ENCODE assay signal across 8 cellular contexts in the genomic region with DNA sequence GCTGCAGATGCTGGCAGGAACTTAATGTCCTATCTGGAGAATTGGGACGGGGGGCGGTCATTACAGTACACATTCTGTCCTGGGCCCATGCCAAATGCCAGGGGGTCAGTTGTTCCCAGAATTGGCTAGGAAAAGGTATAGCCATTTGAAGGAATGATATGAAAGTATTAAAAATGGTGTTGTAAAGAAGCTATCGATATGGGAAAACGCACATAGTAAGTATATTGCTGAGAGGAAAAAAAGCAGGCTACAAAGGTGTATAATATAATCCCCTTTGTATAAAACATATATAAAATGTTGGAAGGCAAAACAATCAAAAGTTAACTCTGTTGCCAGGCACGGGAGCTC. TPM values are rescaled to one million over a fixed set of nuclear protein-coding genes. Genes with fewer than 3 reads are reported as not detected.
A peak's percentile ranks its signal among the peaks of the same experiment; 100 is the strongest.
DNase-seq lines count a peak whose midpoint lies in the region; ATAC-seq and TF ChIP-seq lines count a peak whose summit lies in the region.

No MANE protein-coding gene starts in this region.

- peak overlapping the region; percentile 40; the same call in 1 of the 2 replicates for H2AK5ac ChIP-seq in IMR-90 (ENCODE audit: low read depth, low read length)

- H4K91ac ChIP-seq in IMR-90 (ENCODE audit: insufficient read depth, low read depth, low read length), result peak overlapping the region; percentile 60

- H2AFZ ChIP-seq in ACC112 (ENCODE audit: low read length, unreplicated experiment) (peak overlapping the region; percentile 52), IMR-90 (replicated peaks; ENCODE audit: low read length, poor library complexity) (peak overlapping the region; percentile 98)

- H3K9me3 Mint-ChIP-seq in chondrocyte (ENCODE audit: low read depth) (no peaks in the 10 kb centered on the region), naive B cell (no peaks in the 10 kb centered on the region)

- peak overlapping the region; percentile 73 for H3K4me3 Mint-ChIP-seq in chondrocyte (ENCODE audit: unreplicated experiment)
- H3K4me3 Mint-ChIP-seq in naive B cell, result peak overlapping the region; percentile 82 to 96 (median 90)

- in situ Hi-C loops in IMR-90 (cut with MboI; ENCODE audit: low sequenced_read_pairs), result no loop called here

- no peak for TF ChIP-seq RAD21 in IMR-90 (IDR thresholded peaks at IDR 0.05; ENCODE audit: low read length)

- peak overlapping the region; percentile 30 for H2BK5ac ChIP-seq in IMR-90 (ENCODE audit: low read depth, low read length, poor library complexity, severe bottlenecking)

- peak overlapping the region; percentile 67 for H3K9ac ChIP-seq in IMR-90 (ENCODE audit: low read depth, low read length)

- no peak overlapping the region for H2BK20ac ChIP-seq in IMR-90 (ENCODE audit: low read depth, low read length)

- H3K4me1 Mint-ChIP-seq in chondrocyte (ENCODE audit: low read depth) (peaks cover 70% of the 10 kb centered on the region), naive B cell (peaks cover 43 to 57% (median 55%) of the 10 kb centered on the region in 3 donors)

- peaks cover 24% of the 10 kb centered on the region for H3K79me2 ChIP-seq in ACC112 (ENCODE audit: control insufficient read depth, insufficient read depth, low read length, unreplicated experiment)

- no peak for TF ChIP-seq POLR2A in IMR-90 (IDR thresholded peaks at IDR 0.05; ENCODE audit: low read depth, low read length)

- dilution Hi-C loops in IMR-90 (cut with HindIII; ENCODE audit: low sequenced_read_pairs, unreplicated experiment), result no loop called here

- H3K36me3 Mint-ChIP-seq in chondrocyte (ENCODE audit: low read depth) (peaks cover 10% of the 10 kb centered on the region), naive B cell (no peaks in the 10 kb centered on the region)

- H3K4ac ChIP-seq in IMR-90 (ENCODE audit: low read depth, low read length), result peak overlapping the region; percentile 59

- H3K23ac ChIP-seq in IMR-90 (ENCODE audit: low read depth, low read length), result no peak overlapping the region

- H2BK15ac ChIP-seq in IMR-90 (ENCODE audit: low read depth, low read length), result peak overlapping the region; percentile 90; the same call in 2 of the 3 replicates

- H3K79me1 ChIP-seq in IMR-90 (ENCODE audit: low read depth in 1 of 2, low read length in 2 of 2), result peaks cover 28 to 47% of the 10 kb centered on the region in 2 experiments; a peak in 3 of 4 replicates

- DNase-seq in IMR-90 (no peak), chondrocyte (ENCODE audit: low spot score) (no peak), naive B cell (no peak), UCSD-AML1 (lab: John Stamatoyannopoulos, UW; ENCODE audit: unreplicated experiment) (no peak)

- H2BK120ac ChIP-seq in IMR-90 (ENCODE audit: low read depth, low read length), result peak overlapping the region; percentile 77

- H3K36me3 ChIP-seq in ACC112 (ENCODE audit: insufficient read depth, low read length), result 0 out of 2 replicates have a peak, but pooled peaks cover 3% of the 10 kb centered on the region
- peaks cover 6% of the 10 kb centered on the region for H3K36me3 ChIP-seq in IMR-90 (ENCODE audit: control insufficient read depth, insufficient read depth, low read length)

- peak overlapping the region; percentile 32 for H3K56ac ChIP-seq in IMR-90 (ENCODE audit: extremely low read depth, insufficient read depth, low read length)

- no peaks in the 10 kb centered on the region for H3K9me3 ChIP-seq in IMR-90 (ENCODE audit: control insufficient read depth, insufficient read depth, low read length)

- H3K27ac ChIP-seq in ACC112 (ENCODE audit: low read depth, low read length) (no peak overlapping the region), IMR-90 (ENCODE audit: insufficient read depth, low read length) (peak overlapping the region; percentile 50)

- peak overlapping the region; percentile 84 for H3K14ac ChIP-seq in IMR-90 (replicated peaks; ENCODE audit: low read depth, low read length)

- no TSS peak for BruUV-seq in IMR-90 (replicated peaks; lab: Mats Ljungman, UMichigan)

- peaks cover 29% of the 10 kb centered on the region for H3K9me1 ChIP-seq in IMR-90 (ENCODE audit: insufficient read depth, low read length)

- no peaks in the 10 kb centered on the region for H3K27me3 Mint-ChIP-seq in chondrocyte (ENCODE audit: low read depth)
- H3K27me3 Mint-ChIP-seq in naive B cell, result no peaks in the 10 kb centered on the region

- TF ChIP-seq CTCF in IMR-90 (conservative IDR thresholded peaks at IDR 0.05; ENCODE audit: low read depth, low read length), result no peak
- TF ChIP-seq CTCF in chondrocyte (IDR thresholded peaks at IDR 0.05), result no peak

- H3K27me3 ChIP-seq in ACC112 (ENCODE audit: insufficient read depth, low read length) (no peaks in the 10 kb centered on the region), IMR-90 (ENCODE audit: control insufficient read depth, insufficient read depth, low read length) (no peaks in the 10 kb centered on the region)

- 100% methylated on average over 2 of the region's 5 CpGs; no CpG with 5 or more reads in 1 of the 2 experiments for WGBS in IMR-90 (ENCODE audit: extremely low coverage in 2 of 2, insufficient read length in 1 of 2), 2 experiments

- H4K8ac ChIP-seq in IMR-90 (ENCODE audit: low read depth in 2 of 2, low read length in 2 of 2), result peak overlapping the region; percentile 92 to 94

- H4K20me1 ChIP-seq in IMR-90 (ENCODE audit: insufficient read depth, low read length), result no peaks in the 10 kb centered on the region

- H4K5ac ChIP-seq in IMR-90 (ENCODE audit: low read depth, low read length), result peak overlapping the region; percentile 70; the same call in 1 of the 2 replicates

- intact Hi-C loops in IMR-90 (cut with micrococcal nuclease), result loop anchor here (2.0 kb wide), 1 partner anchor 15 kb away; no protein-coding TSS in a partner anchor

- ATAC-seq in IMR-90 (ENCODE audit: low read depth) (no peak), naive B cell (ENCODE audit: low read depth in 2 of 2) (no peak), GM18907 (IDR thresholded peaks at IDR 0.05; ENCODE audit: unreplicated experiment) (no peak), HG03039 (IDR thresholded peaks at IDR 0.05; ENCODE audit: unreplicated experiment) (no peak), GM21737 (IDR thresholded peaks at IDR 0.05; ENCODE audit: unreplicated experiment) (no peak)

- peak overlapping the region; percentile 51 for H3K27ac Mint-ChIP-seq in chondrocyte (ENCODE audit: unreplicated experiment)
- H3K27ac Mint-ChIP-seq in naive B cell, result peak overlapping the region in 5 of 6 donors; percentile 39 to 76 (median 57)

- peak overlapping the region; percentile 92 for H3K4me2 ChIP-seq in IMR-90 (ENCODE audit: low read depth, low read length)

- peak overlapping the region; percentile 87 for H2AK9ac ChIP-seq in IMR-90 (replicated peaks; ENCODE audit: low read depth, low read length, poor library complexity)

- CTCF ChIA-PET in IMR-90 (lab: Yijun Ruan, JAX), result interaction anchor here (0.6 to 1.5 kb wide), 2 partner anchors 12 to 49 kb away, joined by 3 to 5 read pairs; no protein-coding TSS in a partner anchor

- POLR2A ChIA-PET in IMR-90 (lab: Charles Lee; ENCODE audit: unreplicated experiment), result interaction anchor here (1.1 kb wide), 1 partner anchor 67 kb away, joined by 4 read pairs; the partner anchor contains the start of genes CREB3 and TLN1

- H3K4me3 ChIP-seq in ACC112 (ENCODE audit: low read depth, low read length) (peak overlapping the region; percentile 81), IMR-90 (ENCODE audit: insufficient read depth, low read depth, low read length) (peak overlapping the region; percentile 72)

- H3K18ac ChIP-seq in IMR-90 (ENCODE audit: low read depth, low read length), result peak overlapping the region; percentile 25

- H3K4me1 ChIP-seq in ACC112 (ENCODE audit: control insufficient read depth, insufficient read depth, low read length, unreplicated experiment) (peaks cover 55% of the 10 kb centered on the region), IMR-90 (ENCODE audit: control insufficient read depth, insufficient read depth, low read length) (peaks cover 25% of the 10 kb centered on the region)

TF ChIP-seq in IMR-90, 13 proteins besides CTCF, POLR2A, EP300 and RAD21 (continues in another document):
- TF ChIP-seq MXI1 (IDR thresholded peaks at IDR 0.05; ENCODE audit: borderline replicate concordance, low read depth, low read length), result no peak
- TF ChIP-seq MAFK (IDR thresholded peaks at IDR 0.05; ENCODE audit: low read depth, low read length), result no peak

RNA-seq across cellular contexts. Expression of gene ARHGEF39, which starts 0.5 kb away (rescaled TPM):
- total RNA-seq in IMR-90 (2012; rRNA removed), result 0.56 and 2.5 TPM in 2 replicates
- 2.1 and 2.8 TPM in 2 replicates for polyA plus RNA-seq in IMR-90 (2012; rRNA removed)
- 0.82 and 1.1 TPM in 2 replicates for polyA plus RNA-seq in IMR-90 (2012; cell fraction: cytosol; rRNA removed)
- polyA plus RNA-seq in IMR-90 (2012; cell fraction: nucleus; rRNA removed; ENCODE audit: low replicate concordance), result 7.1 and 7.2 TPM in 2 replicates
- 0.79 to 2.3 TPM (median 0.85 TPM) in 3 replicates for total RNA-seq in chondrocyte
- polyA plus RNA-seq in naive B cell (ENCODE audit: low read depth in 6 of 6), result 1 to 10 TPM in 5 of 6 donors, under 1 TPM in 1; 0.90 to 4.0 (median 2.4) TPM

RNA-seq across cellular contexts. Expression of gene CCDC107, which starts 7.4 kb away (rescaled TPM):
- total RNA-seq in IMR-90 (2012; rRNA removed) (6.8 and 10.0 TPM in 2 replicates), chondrocyte (31.1 to 55.2 TPM (median 52.2 TPM) in 3 replicates)
- polyA plus RNA-seq in IMR-90 (2012; rRNA removed) (21.1 and 24.4 TPM in 2 replicates), naive B cell (ENCODE audit: low read depth in 6 of 6) (10 to 100 TPM; 42.7 to 60.2 (median 51.5) TPM)
- 15.4 and 21.2 TPM in 2 replicates for polyA plus RNA-seq in IMR-90 (2012; cell fraction: cytosol; rRNA removed)
- 17.3 and 33.3 TPM in 2 replicates for polyA plus RNA-seq in IMR-90 (2012; cell fraction: nucleus; rRNA removed; ENCODE audit: low replicate concordance)

RNA-seq across cellular contexts. Expression of gene RMRP, which starts 7.6 kb away (rescaled TPM):
- total RNA-seq in IMR-90 (2012; rRNA removed) (13,690 and 21,707 TPM in 2 replicates), chondrocyte (11,782 to 13,339 TPM (median 12,386 TPM) in 3 replicates)
- polyA plus RNA-seq in IMR-90 (2012; rRNA removed) (39.7 and 88.0 TPM in 2 replicates), naive B cell (ENCODE audit: low read depth in 6 of 6) (10 to 100 TPM in 4 of 6 donors, not detected in 2; 41.0 to 72.3 (median 56.5) TPM)
- polyA plus RNA-seq in IMR-90 (2012; cell fraction: cytosol; rRNA removed), result not detected in 2 replicates
- not detected in 2 replicates for polyA plus RNA-seq in IMR-90 (2012; cell fraction: nucleus; rRNA removed; ENCODE audit: low replicate concordance)

RNA-seq across cellular contexts. Expression of gene CA9, which starts 8.3 kb away (rescaled TPM):
- total RNA-seq in IMR-90 (2012; rRNA removed) (0.54 and 0.56 TPM in 2 replicates), chondrocyte (2.9 to 3.6 TPM in 2 of 3 replicates, not detected in the other)
- polyA plus RNA-seq in IMR-90 (2012; rRNA removed) (3.7 and 3.9 TPM in 2 replicates), naive B cell (ENCODE audit: low read depth in 6 of 6) (not detected)
- 5.2 and 9.9 TPM in 2 replicates for polyA plus RNA-seq in IMR-90 (2012; cell fraction: cytosol; rRNA removed)
- polyA plus RNA-seq in IMR-90 (2012; cell fraction: nucleus; rRNA removed; ENCODE audit: low replicate concordance), result 2.5 and 4.3 TPM in 2 replicates

RNA-seq across cellular contexts. Expression of gene SIT1, which starts 14.7 kb away (rescaled TPM):
- total RNA-seq in IMR-90 (2012; rRNA removed), result not detected in 2 replicates
- polyA plus RNA-seq in IMR-90 (2012; rRNA removed), result not detected in 2 replicates
- 0.27 TPM in 1 of 2 replicates, not detected in the other for polyA plus RNA-seq in IMR-90 (2012; cell fraction: cytosol; rRNA removed)
- not detected in 2 replicates for polyA plus RNA-seq in IMR-90 (2012; cell fraction: nucleus; rRNA removed; ENCODE audit: low replicate concordance)
- not detected in 3 replicates for total RNA-seq in chondrocyte
- polyA plus RNA-seq in naive B cell (ENCODE audit: low read depth in 6 of 6), result 100 to 1,000 TPM in 1 of 6 donors, 10 to 100 TPM in 5; 56.8 to 107 (median 73.5) TPM
